In genomic region chr10:48400850-48401220, GRCh38 we compare ENCODE assay signal across 32 cellular contexts.
DNase-seq lines count a peak whose midpoint lies in the region; ATAC-seq, FAIRE-seq and TF ChIP-seq lines count a peak whose summit lies in the region.
"Had no signal": no experiment of that assay in that cellular context is flagged by ENCODE, and none has a peak within 500 bp of the region (broad histone marks: within the 10 kb centered on the region; RNA-seq: fewer than 3 reads in every experiment).

No MANE protein-coding gene starts in this region.

- no peak overlapping the region for H3K27ac Mint-ChIP-seq in activated CD4-positive, alpha-beta T cell treated with anti-CD3 and anti-CD28 coated beads for 36 hours
- peak overlapping the region; percentile 52 for H3K27ac Mint-ChIP-seq in activated T-helper 17 cell treated with anti-CD3 and anti-CD28 coated beads, Interleukin-2, amount 50 U/mL, for 72 hours
- H3K27ac Mint-ChIP-seq: activated naive CD8-positive, alpha-beta T cell treated with anti-CD3 and anti-CD28 coated beads for 36 hours; CD14-positive monocyte; dendritic cell treated with granulocyte-macrophage colony-stimulating factor and Interleukin-4, amounts not matched to agents 40 ng/mL and 50 ng/mL, for 4 days had no signal

- no peaks in the 10 kb centered on the region for H3K36me3 ChIP-seq in keratinocyte (ENCODE audit: control insufficient read depth in 2 of 2, extremely low read depth in 1 of 2, insufficient read depth in 2 of 2, low read length in 2 of 2)
- H3K36me3 ChIP-seq: HAP-1, right lobe of liver had no signal

- no peaks in the 10 kb centered on the region for H3K9me3 ChIP-seq in keratinocyte (ENCODE audit: control insufficient read depth, low read depth, low read length)
- H3K9me3 ChIP-seq: HAP-1, right lobe of liver had no signal

- H3K79me2 ChIP-seq in keratinocyte (ENCODE audit: control insufficient read depth, insufficient read depth, low read length), result no peaks in the 10 kb centered on the region

- dilution Hi-C loops in keratinocyte (cut with MboI; ENCODE audit: extremely low pct_ligation_motif_present, low sequenced_read_pairs), result no loop called here

- no peaks in the 10 kb centered on the region for H4K20me1 ChIP-seq in keratinocyte (ENCODE audit: control insufficient read depth, extremely low read depth, insufficient read depth, low read length)

- no peaks in the 10 kb centered on the region for H3K9me1 ChIP-seq in keratinocyte (ENCODE audit: control insufficient read depth, extremely low read depth, insufficient read depth, low read length)

- no peak overlapping the region for H3K27ac ChIP-seq in keratinocyte (ENCODE audit: control insufficient read depth, insufficient read depth, low read length)
- H3K27ac ChIP-seq: 22Rv1, right lobe of liver had no signal

- no peaks in the 10 kb centered on the region for H3K27me3 ChIP-seq in keratinocyte (ENCODE audit: control insufficient read depth, extremely low read depth, insufficient read depth, low read length)
- H3K27me3 ChIP-seq: right lobe of liver had no signal

- FAIRE-seq in keratinocyte (lab: Jason Lieb, UNC), result peak; percentile 17
- FAIRE-seq: HTR-8/SVneo had no signal

- no peak overlapping the region for H2AFZ ChIP-seq in keratinocyte (ENCODE audit: control insufficient read depth, low read length)

- peaks cover 8% of the 10 kb centered on the region for H3K36me3 Mint-ChIP-seq in activated CD4-positive, alpha-beta T cell treated with anti-CD3 and anti-CD28 coated beads for 36 hours (ENCODE audit: low read depth)
- peaks cover 11% of the 10 kb centered on the region for H3K36me3 Mint-ChIP-seq in activated T-helper 17 cell treated with anti-CD3 and anti-CD28 coated beads, Interleukin-2, amount 50 U/mL, for 72 hours (ENCODE audit: low read depth)

- no peak overlapping the region for H3K4me3 ChIP-seq in keratinocyte (ENCODE audit: control insufficient read depth in 2 of 3, extremely low read depth in 1 of 3, insufficient read depth in 2 of 3, low read depth in 1 of 3, low read length in 3 of 3)
- H3K4me3 ChIP-seq: HAP-1, right lobe of liver had no signal

- no peak for DNase-seq in activated CD4-positive, alpha-beta T cell treated with anti-CD3 and anti-CD28 coated beads for 36 hours
- no peak for DNase-seq in activated CD4-positive, alpha-beta T cell treated with anti-CD3 and anti-CD28 coated beads for 1 hour
- no peak for DNase-seq in keratinocyte (ENCODE audit: low read depth, low spot score)
- no peak for DNase-seq in SHP77 treated with DMSO at 0.1 percent for 48 hours (lab: John Stamatoyannopoulos, UW)
- DNase-seq in GM19240 (ENCODE audit: insufficient read length, low spot score), result no peak
- no peak for DNase-seq in T1000 (lab: John Stamatoyannopoulos, UW)
- DNase-seq: activated CD4-positive, CD25-positive, alpha-beta regulatory T cell treated with anti-CD3 and anti-CD28 coated beads, Interleukin-2, amount 50 U/mL, for 72 hours; activated effector memory CD4-positive, alpha-beta T cell treated with anti-CD3 and anti-CD28 coated beads, Interleukin-2, amount 50 U/mL, for 16 hours; activated naive CD8-positive, alpha-beta T cell treated with anti-CD3 and anti-CD28 coated beads for 36 hours; activated T-cell treated with anti-CD3 and anti-CD28 coated beads for 4 hours; caudate nucleus; DND-41; kidney; MV-4-11; NCI-H1436 treated with DMSO at 0.1 percent for 48 hours; NCI-H2107; NCI-H446; NCI-H82; posterior cingulate gyrus; right lobe of liver; stimulated activated CD4-positive, alpha-beta T cell treated with anti-CD3 and anti-CD28 coated beads, Interleukin-12 subunit alpha, Interleukin-12 subunit beta, amount 100 ng/mL, for 4 hours; stimulated activated CD4-positive, alpha-beta T cell treated with anti-CD3 and anti-CD28 coated beads, Interleukin-4, amount 100 ng/mL, for 1 hour; substantia nigra; T-helper 1 cell had no signal

- peak overlapping the region; percentile 42 for H3K4me2 ChIP-seq in keratinocyte (ENCODE audit: control insufficient read depth, extremely low read depth, insufficient read depth, low read depth, low read length)

- intact Hi-C loops in activated CD4-positive, alpha-beta T cell treated with anti-CD3 and anti-CD28 coated beads for 36 hours (cut with DNase I, micrococcal nuclease), result no loop called here

- H3K4me1 Mint-ChIP-seq in activated CD4-positive, alpha-beta T cell treated with anti-CD3 and anti-CD28 coated beads for 36 hours, result peaks cover 21% of the 10 kb centered on the region
- peaks cover 12% of the 10 kb centered on the region for H3K4me1 Mint-ChIP-seq in activated T-helper 17 cell treated with anti-CD3 and anti-CD28 coated beads, Interleukin-2, amount 50 U/mL, for 72 hours

- H3K4me3 Mint-ChIP-seq in activated CD4-positive, alpha-beta T cell treated with anti-CD3 and anti-CD28 coated beads for 36 hours, result no peak overlapping the region
- H3K4me3 Mint-ChIP-seq in activated T-helper 17 cell treated with anti-CD3 and anti-CD28 coated beads, Interleukin-2, amount 50 U/mL, for 72 hours, result no peak overlapping the region
- H3K4me3 Mint-ChIP-seq: activated naive CD8-positive, alpha-beta T cell treated with anti-CD3 and anti-CD28 coated beads for 36 hours; CD14-positive monocyte; dendritic cell treated with granulocyte-macrophage colony-stimulating factor and Interleukin-4, amounts not matched to agents 40 ng/mL and 50 ng/mL, for 4 days; nephron had no signal

- ATAC-seq in activated CD4-positive, alpha-beta T cell treated with anti-CD3 and anti-CD28 coated beads for 36 hours, result peak; percentile 51
- ATAC-seq in activated T-helper 17 cell treated with anti-CD3 and anti-CD28 coated beads, Interleukin-2, amount 50 U/mL, for 72 hours (replicated peaks), result peak; percentile 28
- no peak for ATAC-seq in HG03565 (IDR thresholded peaks at IDR 0.05; ENCODE audit: unreplicated experiment)
- ATAC-seq: right lobe of liver had no signal

- no peaks in the 10 kb centered on the region for H3K9me3 Mint-ChIP-seq in activated CD4-positive, alpha-beta T cell treated with anti-CD3 and anti-CD28 coated beads for 36 hours (ENCODE audit: low read depth)
- H3K9me3 Mint-ChIP-seq in activated T-helper 17 cell treated with anti-CD3 and anti-CD28 coated beads, Interleukin-2, amount 50 U/mL, for 72 hours, result no peaks in the 10 kb centered on the region
- H3K9me3 Mint-ChIP-seq: activated naive CD8-positive, alpha-beta T cell treated with anti-CD3 and anti-CD28 coated beads for 36 hours; CD14-positive monocyte; dendritic cell treated with granulocyte-macrophage colony-stimulating factor and Interleukin-4, amounts not matched to agents 40 ng/mL and 50 ng/mL, for 4 days; nephron had no signal

- no peak overlapping the region for H3K9ac ChIP-seq in keratinocyte (ENCODE audit: control insufficient read depth, extremely low read depth, insufficient read depth, low read length)

- H3K4me1 ChIP-seq in keratinocyte (ENCODE audit: control insufficient read depth, extremely low read depth, insufficient read depth, low read length), result peaks cover 21% of the 10 kb centered on the region
- H3K4me1 ChIP-seq: right lobe of liver had no signal

- CTCF ChIA-PET in activated CD4-positive, alpha-beta T cell treated with anti-CD3 and anti-CD28 coated beads for 36 hours (lab: Charles Lee), result no interaction called here

- POLR2A ChIA-PET in activated CD4-positive, alpha-beta T cell treated with anti-CD3 and anti-CD28 coated beads for 36 hours (lab: Charles Lee), result no interaction called here

- H3K27me3 Mint-ChIP-seq in activated CD4-positive, alpha-beta T cell treated with anti-CD3 and anti-CD28 coated beads for 36 hours, result no peaks in the 10 kb centered on the region
- no peaks in the 10 kb centered on the region for H3K27me3 Mint-ChIP-seq in activated T-helper 17 cell treated with anti-CD3 and anti-CD28 coated beads, Interleukin-2, amount 50 U/mL, for 72 hours
- H3K27me3 Mint-ChIP-seq: activated naive CD8-positive, alpha-beta T cell treated with anti-CD3 and anti-CD28 coated beads for 36 hours; dendritic cell treated with granulocyte-macrophage colony-stimulating factor and Interleukin-4, amounts not matched to agents 40 ng/mL and 50 ng/mL, for 4 days had no signal

- no peak for TF ChIP-seq CTCF in keratinocyte (optimal IDR thresholded peaks at IDR 0.05 in 1 of 3, IDR thresholded peaks at IDR 0.05 in 1 of 3, conservative IDR thresholded peaks at IDR 0.05 in 1 of 3; ENCODE audit: extremely low read depth in 1 of 3, insufficient read depth in 2 of 3, low read length in 3 of 3)
